Comparison of ENCODE assay signal across 25 cellular contexts in the genomic region with DNA sequence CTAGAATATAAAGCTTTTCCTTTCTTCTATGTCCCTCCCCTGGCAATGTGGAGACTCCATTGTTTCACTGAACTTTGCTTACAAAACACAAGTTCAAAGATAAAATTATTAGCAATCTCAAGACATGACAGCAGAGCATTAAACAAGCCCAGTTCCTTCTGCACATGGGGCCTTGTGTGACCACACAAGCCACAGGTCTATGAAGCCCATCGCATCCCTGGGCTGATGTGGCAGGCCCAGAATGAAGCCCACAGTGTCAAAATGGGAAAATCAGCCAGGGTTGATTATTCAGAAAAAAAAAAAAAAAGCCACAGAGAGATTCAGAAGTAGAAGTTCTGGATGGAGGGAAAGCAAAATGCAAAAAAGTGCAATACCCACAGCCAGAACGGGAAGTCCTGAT. TPM values are rescaled to one million over a fixed set of nuclear protein-coding genes. Genes with fewer than 3 reads are reported as not detected.
"Had no signal": no experiment of that assay in that cellular context is flagged by ENCODE, and none has a peak within 500 bp of the region (broad histone marks: within the 10 kb centered on the region; RNA-seq: fewer than 3 reads in every experiment).

No MANE protein-coding gene starts in this region.

- H3K4me3 ChIP-seq: dorsolateral prefrontal cortex, gastrocnemius medialis, lower lobe of right lung, prostate gland, right atrium auricular region, smooth muscle cell, stomach, thyroid gland, vagina had no signal

- H3K36me3 ChIP-seq: gastrocnemius medialis, lower lobe of right lung, prostate gland, right atrium auricular region, stomach, thyroid gland, vagina had no signal

- H3K4me1 Mint-ChIP-seq: naive thymus-derived CD8-positive, alpha-beta T cell had no signal

- H3K27me3 ChIP-seq: dorsolateral prefrontal cortex, gastrocnemius medialis, right atrium auricular region, stomach, thyroid gland, vagina had no signal

- H3K27ac Mint-ChIP-seq: nephron progenitor cell had no signal

- ATAC-seq: esophagus mucosa; gastrocnemius medialis; left ventricle myocardium superior; lower lobe of right lung; naive thymus-derived CD8-positive, alpha-beta T cell; sciatic nerve had no signal

- H3K4me1 ChIP-seq: gastrocnemius medialis, lower lobe of right lung, prostate gland, right atrium auricular region, stomach, thyroid gland, vagina had no signal

- H3K9me3 ChIP-seq: gastrocnemius medialis, lower lobe of right lung, prostate gland, thyroid gland, vagina had no signal

- H3K27ac ChIP-seq: dorsolateral prefrontal cortex, epithelial cell of prostate, gastrocnemius medialis, lower lobe of right lung, prostate gland, right atrium auricular region, stomach, thyroid gland, vagina had no signal

- DNase-seq: dorsolateral prefrontal cortex; effector CD4-positive, alpha-beta T cell; foreskin fibroblast; gastrocnemius medialis; left ventricle myocardium superior; lower lobe of right lung; naive thymus-derived CD8-positive, alpha-beta T cell; nephron progenitor cell; nucleus accumbens; stimulated activated CD4-positive, alpha-beta T cell treated with anti-CD3 and anti-CD28 coated beads, Interleukin-12 subunit alpha, Interleukin-12 subunit beta, amount 100 ng/mL, for 4 hours; stimulated activated CD4-positive, alpha-beta T cell treated with anti-CD3 and anti-CD28 coated beads, Interleukin-1b, Interleukin-23, amount 100 ng/mL, for 48 hours; stimulated activated CD4-positive, alpha-beta T cell treated with anti-CD3 and anti-CD28 coated beads, Interleukin-4, amount 100 ng/mL, for 1 hour; stimulated activated CD8-positive, alpha-beta memory T cell treated with anti-CD3 and anti-CD28 coated beads, Interleukin-4, amount 100 ng/mL, for 48 hours; stimulated activated naive CD4-positive, alpha-beta T cell treated with Interleukin-2 at 50 U/mL for 16 hours; stomach; thyroid gland had no signal

- H3K4me3 Mint-ChIP-seq: naive thymus-derived CD8-positive, alpha-beta T cell; nephron progenitor cell had no signal

RNA-seq across cellular contexts. Expression of gene SSTR2, which starts 59.4 kb away (rescaled TPM):
- total RNA-seq: esophagus mucosa; glomerular endothelial cell; naive thymus-derived CD8-positive, alpha-beta T cell had no signal
- polyA plus RNA-seq: keratinocyte; naive thymus-derived CD8-positive, alpha-beta T cell; smooth muscle cell had no signal
